In the genomic region with DNA sequence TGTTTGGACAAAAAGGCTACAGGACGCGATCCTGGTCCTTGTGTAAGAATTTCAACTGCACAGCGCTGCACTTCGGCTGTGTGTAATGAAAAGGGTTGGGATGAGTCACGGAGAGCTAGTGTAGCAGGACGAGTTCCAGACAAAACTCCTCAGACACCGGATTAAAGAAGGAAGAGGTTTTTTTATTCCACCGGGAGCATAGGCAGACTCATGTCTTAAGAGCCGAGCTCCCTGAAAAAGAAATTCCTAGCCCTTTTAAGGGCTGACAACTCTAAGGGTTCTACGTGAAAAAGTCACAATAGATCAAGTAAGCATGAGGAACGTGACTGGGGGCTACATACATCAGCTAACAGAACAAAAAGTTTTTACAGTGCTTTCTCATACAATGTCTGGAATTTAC, we compare ENCODE assay signal across 4 cellular contexts. TPM values are rescaled to one million over a fixed set of nuclear protein-coding genes. Genes with fewer than 3 reads are reported as not detected.
"Had no signal": no experiment of that assay in that cellular context is flagged by ENCODE, and none has a peak within 500 bp of the region (broad histone marks: within the 10 kb centered on the region; RNA-seq: fewer than 3 reads in every experiment).

No MANE protein-coding gene starts in this region.

RNA-seq across cellular contexts. Expression of gene FAM90A1, which starts 54.8 kb away (rescaled TPM):
- total RNA-seq: left lobe of liver, osteocyte, progenitor cell of endocrine pancreas, right atrium auricular region had no signal
